Comparison of ENCODE assay signal across 8 cellular contexts in the genomic region with DNA sequence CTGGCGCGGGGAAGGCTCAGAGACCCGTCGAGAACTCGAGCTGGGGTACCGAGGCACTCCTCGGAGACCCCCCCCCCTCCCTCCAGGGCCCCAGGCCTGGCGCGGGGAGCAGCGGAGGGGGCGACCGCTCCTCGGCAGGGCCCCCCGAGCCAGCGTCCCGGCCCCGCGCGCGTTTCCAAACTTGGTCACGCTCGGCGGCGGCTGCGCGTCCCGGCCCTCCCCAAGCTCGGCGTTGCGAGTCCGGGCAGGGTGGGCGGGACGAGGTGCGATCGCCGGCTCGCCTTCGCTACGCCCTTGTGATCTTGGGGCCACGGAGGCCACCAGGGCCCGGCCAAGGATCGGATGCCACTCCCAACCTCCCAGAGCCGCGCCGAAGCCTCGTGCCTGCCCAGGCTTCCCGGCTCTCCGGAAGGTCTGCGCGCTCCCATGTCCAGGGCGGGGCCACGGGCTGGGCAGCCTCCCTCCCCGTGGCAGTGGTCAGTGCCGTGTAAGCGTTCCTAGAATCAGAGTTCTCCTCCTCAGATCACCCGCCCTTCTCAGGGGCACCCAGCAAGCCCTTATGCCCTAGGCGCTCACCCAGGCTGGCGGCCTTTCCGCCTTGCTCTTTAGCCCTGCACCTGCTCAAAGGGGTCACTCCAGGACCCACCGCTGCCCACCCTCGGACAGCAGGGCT. TPM values are rescaled to one million over a fixed set of nuclear protein-coding genes. Genes with fewer than 3 reads are reported as not detected.
A peak's percentile ranks its signal among the peaks of the same experiment; 100 is the strongest.
DNase-seq lines count a peak whose midpoint lies in the region; ATAC-seq lines count a peak whose summit lies in the region.

No MANE protein-coding gene starts in this region.

- peaks cover 10% of the 10 kb centered on the region for H3K4me1 Mint-ChIP-seq in activated naive CD4-positive, alpha-beta T cell treated with anti-CD3 and anti-CD28 coated beads, Interleukin-2, amount 50 U/mL, for 24 hours

- no peaks in the 10 kb centered on the region for H3K9me3 Mint-ChIP-seq in activated naive CD4-positive, alpha-beta T cell treated with anti-CD3 and anti-CD28 coated beads, Interleukin-2, amount 50 U/mL, for 24 hours

- no peaks in the 10 kb centered on the region for H3K36me3 Mint-ChIP-seq in activated naive CD4-positive, alpha-beta T cell treated with anti-CD3 and anti-CD28 coated beads, Interleukin-2, amount 50 U/mL, for 24 hours

- peaks cover 3% of the 10 kb centered on the region for H3K27me3 Mint-ChIP-seq in activated naive CD4-positive, alpha-beta T cell treated with anti-CD3 and anti-CD28 coated beads, Interleukin-2, amount 50 U/mL, for 24 hours

- peak overlapping the region; percentile 86 for H3K4me3 Mint-ChIP-seq in activated naive CD4-positive, alpha-beta T cell treated with anti-CD3 and anti-CD28 coated beads, Interleukin-2, amount 50 U/mL, for 24 hours

- H3K27ac ChIP-seq in cingulate gyrus (ENCODE audit: low read depth, low read length) (peak overlapping the region; percentile 72), temporal lobe (ENCODE audit: low read depth, low read length) (peak overlapping the region; percentile 83)

- no peak overlapping the region for H3K27ac Mint-ChIP-seq in activated naive CD4-positive, alpha-beta T cell treated with anti-CD3 and anti-CD28 coated beads, Interleukin-2, amount 50 U/mL, for 24 hours

- ATAC-seq in HG03108 (IDR thresholded peaks at IDR 0.05; ENCODE audit: unreplicated experiment), result no peak
- no peak for ATAC-seq in HG02678 (IDR thresholded peaks at IDR 0.05; ENCODE audit: unreplicated experiment)

- DNase-seq in activated naive CD4-positive, alpha-beta T cell treated with anti-CD3 and anti-CD28 coated beads, Interleukin-2, amount 50 U/mL, for 16 hours, result no peak
- peak; percentile 78 for DNase-seq in left kidney (ENCODE audit: low read depth, low spot score)
- no peak for DNase-seq in stimulated activated CD4-positive, alpha-beta T cell treated with anti-CD3 and anti-CD28 coated beads, Interleukin-2, amount 100 ng/mL, for 48 hours

RNA-seq across cellular contexts. Expression of a gene that starts 12.0 kb away (rescaled TPM):
- 17.7 TPM for total RNA-seq in temporal lobe
